Comparison of ENCODE assay signal across 1 cellular context in the genomic region with DNA sequence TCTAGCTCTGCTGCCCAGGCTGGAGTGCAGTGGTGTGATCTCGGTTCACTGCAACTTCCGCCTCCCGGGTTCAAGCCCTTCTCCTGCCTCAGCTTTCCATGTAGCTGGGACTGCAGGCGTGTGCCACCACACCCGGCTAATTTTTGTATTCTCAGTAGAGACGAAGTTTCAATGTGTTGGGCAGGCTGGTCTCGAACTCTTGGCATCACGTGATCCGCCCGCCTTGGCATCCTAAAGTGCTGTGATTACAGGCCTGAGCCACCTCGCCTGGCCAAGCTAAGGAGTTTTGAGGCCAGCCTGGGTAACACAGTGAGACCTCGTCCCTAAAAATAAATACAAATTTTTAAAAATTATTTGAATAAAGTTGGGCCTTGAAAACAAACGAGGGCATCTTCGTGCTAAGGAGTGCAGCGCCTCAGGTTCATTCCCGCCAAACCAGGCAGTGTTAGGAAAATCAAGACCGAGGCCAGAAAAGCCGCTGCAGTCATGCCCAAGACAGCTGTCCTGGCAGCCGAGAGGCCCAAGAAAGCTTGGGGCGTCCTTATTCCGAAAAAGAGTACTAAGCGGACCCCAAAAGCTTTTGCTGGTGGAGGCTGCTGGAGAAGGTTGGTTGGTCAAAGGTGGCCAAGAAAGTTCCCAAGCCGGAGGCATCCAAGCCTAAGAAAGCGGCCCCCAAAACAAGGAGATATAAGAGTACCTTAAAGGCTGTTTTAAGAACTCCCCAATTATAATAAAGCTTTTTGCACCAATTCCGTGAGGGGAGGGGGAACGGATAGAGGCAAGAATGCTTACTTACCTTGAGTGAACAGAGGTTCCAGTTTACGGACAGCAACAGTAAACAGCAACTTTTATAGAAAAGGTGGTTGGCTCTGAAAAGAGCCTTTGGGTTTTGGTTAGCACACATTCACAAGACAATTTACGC.
TF ChIP-seq lines count a peak whose summit lies in the region.

No MANE protein-coding gene starts in this region.

TF ChIP-seq in HepG2, 621 proteins besides CTCF, POLR2A, EP300 and RAD21 (continued from another document and continues in another):
- TF ChIP-seq CBFB (CRISPR knock-in tag; IDR thresholded peaks at IDR 0.05) (0 out of 2 replicates have a peak, but pooled peaks have one; percentile 5), PITX1 (CRISPR knock-in tag; IDR thresholded peaks at IDR 0.05) (0 out of 2 replicates have a peak, but pooled peaks have one; percentile 12), ZFY (CRISPR knock-in tag; IDR thresholded peaks at IDR 0.05) (peak; percentile 53), IKZF4 (CRISPR knock-in tag; IDR thresholded peaks at IDR 0.05; ENCODE audit: borderline replicate concordance, low read depth, not compliant biosample characterization) (peak; percentile 3), HNRNPLL (IDR thresholded peaks at IDR 0.05; ENCODE audit: low read depth, low read length, poor library complexity, severe bottlenecking) (no peak), NFYB (CRISPR knock-in tag; IDR thresholded peaks at IDR 0.05) (no peak), MXI1 (IDR thresholded peaks at IDR 0.05; ENCODE audit: borderline replicate concordance, low read depth, low read length) (0 out of 3 replicates have a peak, but pooled peaks have one; percentile 4), ZNF773 (CRISPR knock-in tag; IDR thresholded peaks at IDR 0.05; ENCODE audit: borderline replicate concordance) (no peak), RARG (CRISPR knock-in tag; IDR thresholded peaks at IDR 0.05; ENCODE audit: low read depth) (no peak), PHF21A (CRISPR knock-in tag; IDR thresholded peaks at IDR 0.05) (peak; percentile 6; the same call in 1 of the 2 replicates), ATM (IDR thresholded peaks at IDR 0.05; ENCODE audit: borderline replicate concordance) (no peak), ZNF350 (CRISPR knock-in tag; IDR thresholded peaks at IDR 0.05; ENCODE audit: borderline replicate concordance, low read depth) (no peak), RNF219 (CRISPR knock-in tag; IDR thresholded peaks at IDR 0.05) (peak; percentile 17; the same call in 1 of the 2 replicates), ZBTB43 (CRISPR knock-in tag; conservative IDR thresholded peaks at IDR 0.05) (peak; percentile 17; the same call in 1 of the 2 replicates), NFRKB (IDR thresholded peaks at IDR 0.05) (no peak), RAD51 (IDR thresholded peaks at IDR 0.05; ENCODE audit: borderline replicate concordance) (peak; percentile 90), MTF1 (CRISPR knock-in tag; IDR thresholded peaks at IDR 0.05) (no peak), ZFP36L1 (CRISPR knock-in tag; IDR thresholded peaks at IDR 0.05) (0 out of 2 replicates have a peak, but pooled peaks have one; percentile 7), RORA (CRISPR knock-in tag; IDR thresholded peaks at IDR 0.05) (peak; percentile 31; the same call in 1 of the 2 replicates), MLX (CRISPR knock-in tag; IDR thresholded peaks at IDR 0.05) (no peak), ZNF121 (CRISPR knock-in tag; IDR thresholded peaks at IDR 0.05) (peak; percentile 97), PLSCR1 (CRISPR knock-in tag; IDR thresholded peaks at IDR 0.05; ENCODE audit: borderline replicate concordance) (peak; percentile 59; the same call in 1 of the 2 replicates), ZNF296 (CRISPR knock-in tag; conservative IDR thresholded peaks at IDR 0.05) (peak; percentile 55; the same call in 1 of the 2 replicates), DPF2 (CRISPR knock-in tag; IDR thresholded peaks at IDR 0.05; ENCODE audit: borderline replicate concordance, low read depth) (no peak), MIER3 (CRISPR knock-in tag; IDR thresholded peaks at IDR 0.05; ENCODE audit: borderline replicate concordance) (no peak), RXRA (CRISPR knock-in tag; IDR thresholded peaks at IDR 0.05) (0 out of 2 replicates have a peak, but pooled peaks have one; percentile 3), SALL1 (CRISPR knock-in tag; IDR thresholded peaks at IDR 0.05) (peak; percentile 9; the same call in 1 of the 2 replicates), SSRP1 (CRISPR knock-in tag; IDR thresholded peaks at IDR 0.05) (0 out of 2 replicates have a peak, but pooled peaks have one; percentile 45), ZNF563 (CRISPR knock-in tag; IDR thresholded peaks at IDR 0.05) (0 out of 2 replicates have a peak, but pooled peaks have one; percentile 37), CHD4 (IDR thresholded peaks at IDR 0.05; ENCODE audit: borderline replicate concordance, low read length) (0 out of 2 replicates have a peak, but pooled peaks have one; percentile 52), HNRNPL (IDR thresholded peaks at IDR 0.05; ENCODE audit: low read depth, low read length) (0 out of 2 replicates have a peak, but pooled peaks have one; percentile 25), AFF4 (CRISPR knock-in tag; IDR thresholded peaks at IDR 0.05) (peak; percentile 13; the same call in 1 of the 2 replicates), ZNF543 (CRISPR knock-in tag; IDR thresholded peaks at IDR 0.05) (no peak), NAIF1 (CRISPR knock-in tag; IDR thresholded peaks at IDR 0.05; ENCODE audit: borderline replicate concordance) (0 out of 2 replicates have a peak, but pooled peaks have one; percentile 2)
- TF ChIP-seq, protein P1, sequence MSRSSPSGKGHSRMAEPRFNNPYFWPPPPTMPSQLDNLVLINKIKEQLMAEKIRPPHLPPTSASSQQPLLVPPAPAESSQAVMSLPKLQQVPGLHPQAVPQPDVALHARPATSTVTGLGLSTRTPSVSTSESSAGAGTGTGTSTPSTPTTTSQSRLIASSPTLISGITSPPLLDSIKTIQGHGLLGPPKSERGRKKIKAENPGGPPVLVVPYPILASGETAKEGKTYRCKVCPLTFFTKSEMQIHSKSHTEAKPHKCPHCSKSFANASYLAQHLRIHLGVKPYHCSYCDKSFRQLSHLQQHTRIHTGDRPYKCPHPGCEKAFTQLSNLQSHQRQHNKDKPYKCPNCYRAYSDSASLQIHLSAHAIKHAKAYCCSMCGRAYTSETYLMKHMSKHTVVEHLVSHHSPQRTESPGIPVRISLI (CRISPR knock-in tag; IDR thresholded peaks at IDR 0.05; ENCODE audit: borderline replicate concordance) = no peak
- TF ChIP-seq, protein P2, sequence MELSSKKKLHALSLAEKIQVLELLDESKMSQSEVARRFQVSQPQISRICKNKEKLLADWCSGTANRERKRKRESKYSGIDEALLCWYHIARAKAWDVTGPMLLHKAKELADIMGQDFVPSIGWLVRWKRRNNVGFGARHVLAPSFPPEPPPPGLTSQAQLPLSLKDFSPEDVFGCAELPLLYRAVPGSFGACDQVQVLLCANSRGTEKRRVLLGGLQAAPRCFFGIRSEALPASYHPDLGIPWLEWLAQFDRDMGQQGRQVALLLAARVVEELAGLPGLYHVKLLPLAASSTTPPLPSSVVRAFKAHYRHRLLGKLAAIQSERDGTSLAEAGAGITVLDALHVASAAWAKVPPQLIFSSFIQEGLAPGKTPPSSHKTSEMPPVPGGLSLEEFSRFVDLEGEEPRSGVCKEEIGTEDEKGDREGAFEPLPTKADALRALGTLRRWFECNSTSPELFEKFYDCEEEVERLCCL (CRISPR knock-in tag; IDR thresholded peaks at IDR 0.05; ENCODE audit: borderline replicate concordance) = 0 out of 2 replicates have a peak, but pooled peaks have one; percentile 55
- TF ChIP-seq, protein P3, sequence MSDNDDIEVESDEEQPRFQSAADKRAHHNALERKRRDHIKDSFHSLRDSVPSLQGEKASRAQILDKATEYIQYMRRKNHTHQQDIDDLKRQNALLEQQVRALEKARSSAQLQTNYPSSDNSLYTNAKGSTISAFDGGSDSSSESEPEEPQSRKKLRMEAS (IDR thresholded peaks at IDR 0.05) = 0 out of 2 replicates have a peak, but pooled peaks have one; percentile 46
- TF ChIP-seq, protein P4, sequence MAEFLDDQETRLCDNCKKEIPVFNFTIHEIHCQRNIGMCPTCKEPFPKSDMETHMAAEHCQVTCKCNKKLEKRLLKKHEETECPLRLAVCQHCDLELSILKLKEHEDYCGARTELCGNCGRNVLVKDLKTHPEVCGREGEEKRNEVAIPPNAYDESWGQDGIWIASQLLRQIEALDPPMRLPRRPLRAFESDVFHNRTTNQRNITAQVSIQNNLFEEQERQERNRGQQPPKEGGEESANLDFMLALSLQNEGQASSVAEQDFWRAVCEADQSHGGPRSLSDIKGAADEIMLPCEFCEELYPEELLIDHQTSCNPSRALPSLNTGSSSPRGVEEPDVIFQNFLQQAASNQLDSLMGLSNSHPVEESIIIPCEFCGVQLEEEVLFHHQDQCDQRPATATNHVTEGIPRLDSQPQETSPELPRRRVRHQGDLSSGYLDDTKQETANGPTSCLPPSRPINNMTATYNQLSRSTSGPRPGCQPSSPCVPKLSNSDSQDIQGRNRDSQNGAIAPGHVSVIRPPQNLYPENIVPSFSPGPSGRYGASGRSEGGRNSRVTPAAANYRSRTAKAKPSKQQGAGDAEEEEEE (CRISPR knock-in tag; IDR thresholded peaks at IDR 0.05; ENCODE audit: borderline replicate concordance) = no peak
